ENCODE assay signal across 28 cellular contexts in the genomic region with DNA sequence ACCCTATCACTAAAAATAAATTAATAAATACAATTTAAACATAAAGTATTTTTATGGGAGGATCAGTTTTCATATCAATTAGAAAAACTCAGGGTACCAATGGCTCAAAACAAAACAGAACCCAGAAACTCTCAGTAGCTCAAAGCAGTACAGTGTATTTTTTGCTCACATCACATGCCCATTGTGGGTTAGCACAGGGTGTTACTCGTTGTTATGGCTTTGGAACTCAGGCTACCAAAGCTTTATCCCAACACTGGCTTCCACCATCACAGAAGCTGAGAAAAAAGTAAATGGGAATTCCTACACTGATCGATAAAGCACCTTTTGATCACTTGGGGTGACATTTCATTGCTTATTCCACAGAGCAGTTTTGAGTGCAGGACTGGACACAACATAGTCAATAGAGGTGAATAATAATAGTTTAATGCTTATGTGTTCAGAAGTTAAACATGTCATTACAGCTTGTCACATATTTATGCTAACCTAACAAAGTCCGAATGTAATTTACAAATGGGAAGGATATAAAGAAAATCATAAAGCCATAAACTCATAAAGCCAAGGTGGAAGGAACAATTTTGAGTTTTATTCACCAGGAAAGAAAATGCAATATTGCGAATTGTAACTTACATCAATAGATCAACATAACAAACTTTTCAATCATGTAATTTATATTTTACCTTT.
"Had no signal": no experiment of that assay in that cellular context is flagged by ENCODE, and none has a peak within 500 bp of the region (broad histone marks: within the 10 kb centered on the region; RNA-seq: fewer than 3 reads in every experiment).

No MANE protein-coding gene starts in this region.

- H3K27ac Mint-ChIP-seq: stimulated activated effector memory CD8-positive, alpha-beta T cell treated with anti-CD3 and anti-CD28 coated beads, Interleukin-12 subunit alpha, Interleukin-12 subunit beta, amount 100 ng/mL, for 72 hours; stimulated activated memory B cell treated with anti-CD40 and anti-IgM and Interleukin-4, amounts not matched to agents 10 μg/mL and 1 μg/mL and 100 μg/mL, for 72 hours; stimulated activated naive B cell treated with anti-CD40 and anti-IgM and Interleukin-4, amounts not matched to agents 10 μg/mL and 1 μg/mL and 100 μg/mL, for 72 hours; stimulated activated naive CD8-positive, alpha-beta T cell treated with anti-CD3 and anti-CD28 coated beads, Interleukin-15, amount 100 ng/mL, for 72 hours; stimulated activated naive CD8-positive, alpha-beta T cell treated with anti-CD3 and anti-CD28 coated beads, Interleukin-15, Interleukin-2, amounts not matched to agents 100 ng/mL and 50 ng/mL, for 24 hours; type B pancreatic cell had no signal

- H3K27ac ChIP-seq: stomach, suprapubic skin, testis, thoracic aorta, thyroid gland, tibial nerve, upper lobe of left lung, upper lobe of right lung, uterus, vagina had no signal

- H3K36me3 ChIP-seq: stomach, suprapubic skin, thoracic aorta, thyroid gland, tibial artery, tibial nerve, upper lobe of left lung, upper lobe of right lung, uterus, vagina had no signal

- H3K4me1 Mint-ChIP-seq: stimulated activated effector memory CD8-positive, alpha-beta T cell treated with anti-CD3 and anti-CD28 coated beads, Interleukin-12 subunit alpha, Interleukin-12 subunit beta, amount 100 ng/mL, for 72 hours; stimulated activated memory B cell treated with anti-CD40 and anti-IgM and Interleukin-4, amounts not matched to agents 10 μg/mL and 1 μg/mL and 100 μg/mL, for 72 hours; stimulated activated naive B cell treated with anti-CD40 and anti-IgM and Interleukin-4, amounts not matched to agents 10 μg/mL and 1 μg/mL and 100 μg/mL, for 72 hours; stimulated activated naive CD8-positive, alpha-beta T cell treated with anti-CD3 and anti-CD28 coated beads, Interleukin-15, amount 100 ng/mL, for 72 hours had no signal

- H3K27me3 ChIP-seq: stomach, suprapubic skin, testis, thyroid gland, tibial artery, tibial nerve, upper lobe of left lung, upper lobe of right lung, uterus, vagina had no signal

- H3K4me3 ChIP-seq: stomach, suprapubic skin, testis, thoracic aorta, thyroid gland, tibial artery, tibial nerve, upper lobe of left lung, upper lobe of right lung, uterus, vagina had no signal

- H3K9me3 ChIP-seq: suprapubic skin, testis, thoracic aorta, thyroid gland, tibial artery, upper lobe of left lung, upper lobe of right lung, uterus had no signal

- DNase-seq: stimulated activated CD4-positive, alpha-beta T cell treated with anti-CD3 and anti-CD28 coated beads, Interleukin-2, amount 100 ng/mL, for 48 hours; stimulated activated CD4-positive, alpha-beta T cell treated with anti-CD3 and anti-CD28 coated beads, Interleukin-4, amount 100 ng/mL, for 1 hour; stimulated activated CD4-positive, alpha-beta T cell treated with anti-CD3 and anti-CD28 coated beads, Interleukin-4, amount 100 ng/mL, for 24 hours; stimulated activated CD4-positive, alpha-beta T cell treated with anti-CD3 and anti-CD28 coated beads, Interleukin-4, amount 100 ng/mL, for 4 hours; stimulated activated CD8-positive, alpha-beta memory T cell treated with anti-CD3 and anti-CD28 coated beads, Interleukin-4, amount 100 ng/mL, for 48 hours; stimulated activated naive B cell treated with anti-CD40 and anti-IgM and Interleukin-4, amounts not matched to agents 10 μg/mL and 1 μg/mL and 100 μg/mL, for 72 hours; stimulated activated naive CD4-positive, alpha-beta T cell; stimulated activated naive CD4-positive, alpha-beta T cell treated with Interleukin-2 at 50 U/mL for 16 hours; stimulated activated naive CD8-positive, alpha-beta T cell treated with anti-CD3 and anti-CD28 coated beads, Interleukin-15, amount 100 ng/mL, for 72 hours; stimulated activated naive CD8-positive, alpha-beta T cell treated with anti-CD3 and anti-CD28 coated beads, Interleukin-15, Interleukin-2, amounts not matched to agents 100 U/mL and 50 U/mL, for 24 hours; stomach; substantia nigra; testis; thyroid gland; tibial artery; trophoblast cell; upper lobe of left lung; upper lobe of right lung; uterus had no signal

- H3K27me3 Mint-ChIP-seq: stimulated activated memory B cell treated with anti-CD40 and anti-IgM and Interleukin-4, amounts not matched to agents 10 μg/mL and 1 μg/mL and 100 μg/mL, for 72 hours; stimulated activated naive B cell treated with anti-CD40 and anti-IgM and Interleukin-4, amounts not matched to agents 10 μg/mL and 1 μg/mL and 100 μg/mL, for 72 hours; stimulated activated naive CD8-positive, alpha-beta T cell treated with anti-CD3 and anti-CD28 coated beads, Interleukin-15, amount 100 ng/mL, for 72 hours; stimulated activated naive CD8-positive, alpha-beta T cell treated with anti-CD3 and anti-CD28 coated beads, Interleukin-15, Interleukin-2, amounts not matched to agents 100 ng/mL and 50 ng/mL, for 24 hours; type B pancreatic cell had no signal

- H3K36me3 Mint-ChIP-seq: stimulated activated effector memory CD8-positive, alpha-beta T cell treated with anti-CD3 and anti-CD28 coated beads, Interleukin-12 subunit alpha, Interleukin-12 subunit beta, amount 100 ng/mL, for 72 hours; stimulated activated memory B cell treated with anti-CD40 and anti-IgM and Interleukin-4, amounts not matched to agents 10 μg/mL and 1 μg/mL and 100 μg/mL, for 72 hours; stimulated activated naive B cell treated with anti-CD40 and anti-IgM and Interleukin-4, amounts not matched to agents 10 μg/mL and 1 μg/mL and 100 μg/mL, for 72 hours; type B pancreatic cell had no signal

- ATAC-seq: stimulated activated effector memory CD8-positive, alpha-beta T cell treated with anti-CD3 and anti-CD28 coated beads, Interleukin-12 subunit alpha, Interleukin-12 subunit beta, amount 100 ng/mL, for 72 hours; stimulated activated memory B cell treated with anti-CD40 and anti-IgM and Interleukin-4, amounts not matched to agents 10 μg/mL and 1 μg/mL and 100 μg/mL, for 72 hours; stimulated activated naive B cell treated with anti-CD40 and anti-IgM and Interleukin-4, amounts not matched to agents 10 μg/mL and 1 μg/mL and 100 μg/mL, for 72 hours; stimulated activated naive CD8-positive, alpha-beta T cell treated with anti-CD3 and anti-CD28 coated beads, Interleukin-15, amount 100 ng/mL, for 72 hours; stimulated activated naive CD8-positive, alpha-beta T cell treated with anti-CD3 and anti-CD28 coated beads, Interleukin-15, Interleukin-2, amounts not matched to agents 100 U/mL and 50 U/mL, for 24 hours; upper lobe of right lung had no signal

- H3K4me3 Mint-ChIP-seq: stimulated activated effector memory CD8-positive, alpha-beta T cell treated with anti-CD3 and anti-CD28 coated beads, Interleukin-12 subunit alpha, Interleukin-12 subunit beta, amount 100 ng/mL, for 72 hours; stimulated activated memory B cell treated with anti-CD40 and anti-IgM and Interleukin-4, amounts not matched to agents 10 μg/mL and 1 μg/mL and 100 μg/mL, for 72 hours; stimulated activated naive B cell treated with anti-CD40 and anti-IgM and Interleukin-4, amounts not matched to agents 10 μg/mL and 1 μg/mL and 100 μg/mL, for 72 hours; stimulated activated naive CD8-positive, alpha-beta T cell treated with anti-CD3 and anti-CD28 coated beads, Interleukin-15, amount 100 ng/mL, for 72 hours; stimulated activated naive CD8-positive, alpha-beta T cell treated with anti-CD3 and anti-CD28 coated beads, Interleukin-15, Interleukin-2, amounts not matched to agents 100 ng/mL and 50 ng/mL, for 24 hours; type B pancreatic cell had no signal

- FAIRE-seq: urothelium cell line had no signal

- H3K4me1 ChIP-seq: suprapubic skin, testis, thyroid gland, tibial nerve, upper lobe of left lung, upper lobe of right lung, uterus, vagina had no signal
